In genomic region chr16:89738538-89739317, GRCh38 we compare ENCODE assay signal across 23 cellular contexts. TPM values are rescaled to one million over a fixed set of nuclear protein-coding genes. Genes with fewer than 3 reads are reported as not detected.
DNase-seq lines count a peak whose midpoint lies in the region; ATAC-seq lines count a peak whose summit lies in the region.
"Had no signal": no experiment of that assay in that cellular context is flagged by ENCODE, and none has a peak within 500 bp of the region (broad histone marks: within the 10 kb centered on the region; RNA-seq: fewer than 3 reads in every experiment).

No MANE protein-coding gene starts in this region.

- no peaks in the 10 kb centered on the region for H3K4me1 ChIP-seq in Karpas-422 (ENCODE audit: low read length)
- no peaks in the 10 kb centered on the region for H3K4me1 ChIP-seq in neuronal stem cell (ENCODE audit: control insufficient read depth in 2 of 2, insufficient read depth in 1 of 2, low read depth in 1 of 2, low read length in 2 of 2)
- H3K4me1 ChIP-seq: left ventricle myocardium inferior had no signal

- no peak overlapping the region for H3K4ac ChIP-seq in neuronal stem cell (ENCODE audit: low read length)

- no peak overlapping the region for H2BK120ac ChIP-seq in neuronal stem cell (ENCODE audit: low read depth, low read length)

- peak overlapping the region; percentile 38 for H3K27ac Mint-ChIP-seq in activated CD8-positive, alpha-beta memory T cell treated with anti-CD3 and anti-CD28 coated beads, Interleukin-2, amount 10 ng/mL, durations not matched to agents 7 days and 5 days
- H3K27ac Mint-ChIP-seq in dendritic cell treated with granulocyte-macrophage colony-stimulating factor and Interleukin-4, amounts not matched to agents 40 ng/mL and 50 ng/mL, for 4 days = peak overlapping the region; percentile 20
- H3K27ac Mint-ChIP-seq in activated T-helper 17 cell treated with anti-CD3 and anti-CD28 coated beads, Interleukin-2, amount 50 U/mL, for 72 hours = no peak overlapping the region

- no peak for ATAC-seq in activated CD8-positive, alpha-beta memory T cell treated with anti-CD3 and anti-CD28 coated beads, Interleukin-2, amount 10 ng/mL, durations not matched to agents 7 days and 5 days
- no peak for ATAC-seq in activated T-helper 17 cell treated with anti-CD3 and anti-CD28 coated beads, Interleukin-2, amount 50 U/mL, for 72 hours (replicated peaks)
- no peak for ATAC-seq in activated T-cell treated with anti-CD3 and anti-CD28 coated beads, Interleukin-2, amount 50 U/mL, for 4 hours

- no peak overlapping the region for H2BK12ac ChIP-seq in neuronal stem cell (ENCODE audit: low read length)

- H3K27me3 Mint-ChIP-seq in activated CD8-positive, alpha-beta memory T cell treated with anti-CD3 and anti-CD28 coated beads, Interleukin-2, amount 10 ng/mL, durations not matched to agents 7 days and 5 days = no peaks in the 10 kb centered on the region
- H3K27me3 Mint-ChIP-seq in dendritic cell treated with granulocyte-macrophage colony-stimulating factor and Interleukin-4, amounts not matched to agents 40 ng/mL and 50 ng/mL, for 4 days = no peaks in the 10 kb centered on the region
- H3K27me3 Mint-ChIP-seq in activated T-helper 17 cell treated with anti-CD3 and anti-CD28 coated beads, Interleukin-2, amount 50 U/mL, for 72 hours = no peaks in the 10 kb centered on the region
- no peaks in the 10 kb centered on the region for H3K27me3 Mint-ChIP-seq in activated T-cell treated with anti-CD3 and anti-CD28 coated beads, Interleukin-2, amount 50 U/mL, for 4 hours (ENCODE audit: low read depth)

- H3K79me1 ChIP-seq in neuronal stem cell (ENCODE audit: low read depth, low read length) = no peaks in the 10 kb centered on the region

- H3K9me3 Mint-ChIP-seq in activated CD8-positive, alpha-beta memory T cell treated with anti-CD3 and anti-CD28 coated beads, Interleukin-2, amount 10 ng/mL, durations not matched to agents 7 days and 5 days (ENCODE audit: low read depth) = no peaks in the 10 kb centered on the region
- no peaks in the 10 kb centered on the region for H3K9me3 Mint-ChIP-seq in dendritic cell treated with granulocyte-macrophage colony-stimulating factor and Interleukin-4, amounts not matched to agents 40 ng/mL and 50 ng/mL, for 4 days
- no peaks in the 10 kb centered on the region for H3K9me3 Mint-ChIP-seq in activated T-helper 17 cell treated with anti-CD3 and anti-CD28 coated beads, Interleukin-2, amount 50 U/mL, for 72 hours
- H3K9me3 Mint-ChIP-seq in activated T-cell treated with anti-CD3 and anti-CD28 coated beads, Interleukin-2, amount 50 U/mL, for 4 hours = no peaks in the 10 kb centered on the region
- H3K9me3 Mint-ChIP-seq: CD14-positive monocyte had no signal

- no peak overlapping the region for H3K14ac ChIP-seq in neuronal stem cell (ENCODE audit: low read length)

- H2BK15ac ChIP-seq in neuronal stem cell (ENCODE audit: low read length) = no peak overlapping the region

- intact Hi-C loops in dendritic cell treated with granulocyte-macrophage colony-stimulating factor and Interleukin-4, amounts not matched to agents 40 ng/mL and 50 ng/mL, for 4 days (cut with micrococcal nuclease) = no loop called here

- H3K4me1 Mint-ChIP-seq in activated CD8-positive, alpha-beta memory T cell treated with anti-CD3 and anti-CD28 coated beads, Interleukin-2, amount 10 ng/mL, durations not matched to agents 7 days and 5 days = peaks cover 21% of the 10 kb centered on the region
- H3K4me1 Mint-ChIP-seq in dendritic cell treated with granulocyte-macrophage colony-stimulating factor and Interleukin-4, amounts not matched to agents 40 ng/mL and 50 ng/mL, for 4 days (ENCODE audit: low read depth) = peaks cover 23% of the 10 kb centered on the region
- H3K4me1 Mint-ChIP-seq in activated T-helper 17 cell treated with anti-CD3 and anti-CD28 coated beads, Interleukin-2, amount 50 U/mL, for 72 hours = peaks cover 9% of the 10 kb centered on the region
- H3K4me1 Mint-ChIP-seq in activated T-cell treated with anti-CD3 and anti-CD28 coated beads, Interleukin-2, amount 50 U/mL, for 4 hours (ENCODE audit: low read depth) = peaks cover 39% of the 10 kb centered on the region

- H3K36me3 ChIP-seq in Karpas-422 (ENCODE audit: insufficient read depth, low read length) (peaks cover 51% of the 10 kb centered on the region), neuronal stem cell (replicated peaks in 1 of 2; ENCODE audit: control insufficient read depth in 2 of 2, insufficient read depth in 2 of 2, low read length in 2 of 2) (peaks cover 48 to 100% of the 10 kb centered on the region in 2 donors)

- H3K27me3 ChIP-seq in Karpas-422 (ENCODE audit: low read length) (no peaks in the 10 kb centered on the region), neuronal stem cell (ENCODE audit: control insufficient read depth in 3 of 3, insufficient read depth in 3 of 3, low read depth in 1 of 3, low read length in 3 of 3) (no peaks in the 10 kb centered on the region)
- H3K27me3 ChIP-seq: testis had no signal

- H2AFZ ChIP-seq in Karpas-422 (ENCODE audit: low read length) = no peak overlapping the region
- no peak overlapping the region for H2AFZ ChIP-seq in neuronal stem cell (ENCODE audit: low read length)

- H3K9me3 ChIP-seq in Karpas-422 (ENCODE audit: low read length) = no peaks in the 10 kb centered on the region
- H3K9me3 ChIP-seq in neuronal stem cell (replicated peaks in 1 of 2; ENCODE audit: control insufficient read depth in 2 of 2, insufficient read depth in 1 of 2, low read depth in 1 of 2, low read length in 2 of 2) = peaks cover 0 to 1% of the 10 kb centered on the region in 2 donors
- H3K9me3 ChIP-seq: left ventricle myocardium inferior, mucosa of descending colon, testis had no signal

- CTCF ChIA-PET in activated CD8-positive, alpha-beta memory T cell treated with anti-CD3 and anti-CD28 coated beads, Interleukin-2, amount 10 ng/mL, durations not matched to agents 7 days and 5 days (lab: Charles Lee) = interaction anchor here (0.7 to 3.1 kb wide), 5 partner anchors 32 to 122 kb away, joined by 3 to 16 read pairs (median 4); partner anchors contain the start of gene SPATA2L

- H3K23ac ChIP-seq in neuronal stem cell (ENCODE audit: low read depth, low read length, poor library complexity) = peak overlapping the region; percentile 10

- no peak overlapping the region for H3K27ac ChIP-seq in Karpas-422 (ENCODE audit: low read length)
- no peak overlapping the region for H3K27ac ChIP-seq in neuronal stem cell (replicated peaks; ENCODE audit: low read length)
- H3K27ac ChIP-seq: left ventricle myocardium inferior, testis had no signal

- no peaks in the 10 kb centered on the region for H4K20me1 ChIP-seq in Karpas-422 (ENCODE audit: insufficient read depth, low read depth, low read length)

- no peak overlapping the region for H4K8ac ChIP-seq in neuronal stem cell (ENCODE audit: low read depth, low read length)

- H4K91ac ChIP-seq in neuronal stem cell (ENCODE audit: low read depth, low read length, poor library complexity) = no peak overlapping the region

- DNase-seq in activated CD8-positive, alpha-beta memory T cell treated with anti-CD3 and anti-CD28 coated beads, Interleukin-2, amount 10 ng/mL, durations not matched to agents 7 days and 5 days = no peak
- no peak for DNase-seq in activated CD8-positive, alpha-beta memory T cell treated with anti-CD3 and anti-CD28 coated beads, Interleukin-2, amount 50 U/mL, for 48 hours
- DNase-seq in Karpas-422 (peak; percentile 39), neuronal stem cell (ENCODE audit: low spot score) (no peak), DMS114 treated with DMSO at 0.1 percent for 48 hours (lab: John Stamatoyannopoulos, UW; ENCODE audit: unreplicated experiment) (no peak)
- no peak for DNase-seq in activated T-cell treated with anti-CD3 and anti-CD28 coated beads, Interleukin-2, amount 50 U/mL, for 4 hours
- DNase-seq: activated CD4-positive, CD25-positive, alpha-beta regulatory T cell; activated gamma-delta T cell; DMS53; effector memory CD4-positive, alpha-beta T cell; GF-D8; glutamatergic neuron; left ventricle myocardium inferior; mucosa of descending colon; NCI-H1105; NCI-H2081 treated with DMSO at 0.1 percent for 48 hours; NCI-H510A; occipital lobe; T-helper 9 cell; testis had no signal

- WGBS in neuronal stem cell (ENCODE audit: extremely low coverage in 2 of 2, insufficient read length in 2 of 2, insufficient replicate concordance in 1 of 2), 2 donors = no CpG with 5 or more reads among the region's 20 CpGs

- H3K4me2 ChIP-seq in Karpas-422 (ENCODE audit: low read depth, low read length, poor library complexity, severe bottlenecking) (no peak overlapping the region), neuronal stem cell (ENCODE audit: insufficient read depth, low read length, poor library complexity, severe bottlenecking) (no peak overlapping the region)

- no peak overlapping the region for H2AK5ac ChIP-seq in neuronal stem cell (ENCODE audit: low read depth, low read length)

- no peak overlapping the region for H3K18ac ChIP-seq in neuronal stem cell (ENCODE audit: low read length)

- peaks cover 68% of the 10 kb centered on the region for H3K36me3 Mint-ChIP-seq in activated CD8-positive, alpha-beta memory T cell treated with anti-CD3 and anti-CD28 coated beads, Interleukin-2, amount 10 ng/mL, durations not matched to agents 7 days and 5 days
- peaks cover 90% of the 10 kb centered on the region for H3K36me3 Mint-ChIP-seq in dendritic cell treated with granulocyte-macrophage colony-stimulating factor and Interleukin-4, amounts not matched to agents 40 ng/mL and 50 ng/mL, for 4 days (ENCODE audit: low read depth)
- H3K36me3 Mint-ChIP-seq in activated T-helper 17 cell treated with anti-CD3 and anti-CD28 coated beads, Interleukin-2, amount 50 U/mL, for 72 hours (ENCODE audit: low read depth) = peaks cover 90% of the 10 kb centered on the region
- peaks cover 31% of the 10 kb centered on the region for H3K36me3 Mint-ChIP-seq in activated T-cell treated with anti-CD3 and anti-CD28 coated beads, Interleukin-2, amount 50 U/mL, for 4 hours (ENCODE audit: insufficient read depth)

- H3K4me3 ChIP-seq in Karpas-422 (ENCODE audit: low read length) (no peak overlapping the region), neuronal stem cell (ENCODE audit: low read length in 2 of 2) (no peak overlapping the region)
- H3K4me3 ChIP-seq: left ventricle myocardium inferior, mucosa of descending colon, testis had no signal

- H3K79me2 ChIP-seq in Karpas-422 (ENCODE audit: low read length) = peaks cover 4% of the 10 kb centered on the region

- H3K4me3 Mint-ChIP-seq in activated CD8-positive, alpha-beta memory T cell treated with anti-CD3 and anti-CD28 coated beads, Interleukin-2, amount 10 ng/mL, durations not matched to agents 7 days and 5 days = no peak overlapping the region
- no peak overlapping the region for H3K4me3 Mint-ChIP-seq in dendritic cell treated with granulocyte-macrophage colony-stimulating factor and Interleukin-4, amounts not matched to agents 40 ng/mL and 50 ng/mL, for 4 days
- no peak overlapping the region for H3K4me3 Mint-ChIP-seq in activated T-helper 17 cell treated with anti-CD3 and anti-CD28 coated beads, Interleukin-2, amount 50 U/mL, for 72 hours
- no peak overlapping the region for H3K4me3 Mint-ChIP-seq in activated T-cell treated with anti-CD3 and anti-CD28 coated beads, Interleukin-2, amount 50 U/mL, for 4 hours
- H3K4me3 Mint-ChIP-seq: CD14-positive monocyte had no signal

- H3K9ac ChIP-seq in Karpas-422 (ENCODE audit: low read length) (no peak overlapping the region), neuronal stem cell (ENCODE audit: low read depth, low read length, poor library complexity) (no peak overlapping the region)

- no peak overlapping the region for H2BK5ac ChIP-seq in neuronal stem cell (ENCODE audit: low read length)

- no peaks in the 10 kb centered on the region for H3K9me2 ChIP-seq in Karpas-422 (replicated peaks; ENCODE audit: insufficient read depth, low read length)

RNA-seq across cellular contexts. Expression of gene ZNF276, which starts 17.4 kb away (rescaled TPM):
- total RNA-seq in activated CD8-positive, alpha-beta memory T cell treated with anti-CD3 and anti-CD28 coated beads, Interleukin-2, amount 10 ng/mL, durations not matched to agents 7 days and 5 days = 10 to 100 TPM; 38.0 to 58.1 TPM
- total RNA-seq in Karpas-422 (2014; rRNA removed; shearing (Covaris generic); ENCODE audit: low replicate concordance) = 21.8 and 41.5 TPM in 2 replicates
- polyA plus RNA-seq in neuronal stem cell (2013, experiment 1 of 2) = 7.1 TPM
- polyA plus RNA-seq in neuronal stem cell (2013, experiment 2 of 2) = 7.7 TPM
- total RNA-seq in activated T-helper 17 cell treated with anti-CD3 and anti-CD28 coated beads, Interleukin-2, amount 50 U/mL, for 72 hours = 10 to 100 TPM; 24.7 to 31.1 TPM
- 10 to 100 TPM; 33.1 to 40.7 (median 35.5) TPM for total RNA-seq in activated T-cell treated with anti-CD3 and anti-CD28 coated beads, Interleukin-2, amount 50 U/mL, for 4 hours

RNA-seq across cellular contexts. Expression of gene VPS9D1, which starts 18.0 kb away (rescaled TPM):
- total RNA-seq in activated CD8-positive, alpha-beta memory T cell treated with anti-CD3 and anti-CD28 coated beads, Interleukin-2, amount 10 ng/mL, durations not matched to agents 7 days and 5 days = 1 to 10 TPM; 3.6 to 4.6 TPM
- 4.8 and 5.6 TPM in 2 replicates for total RNA-seq in Karpas-422 (2014; rRNA removed; shearing (Covaris generic); ENCODE audit: low replicate concordance)
- polyA plus RNA-seq in neuronal stem cell (2013, experiment 1 of 2) = 5.9 TPM
- polyA plus RNA-seq in neuronal stem cell (2013, experiment 2 of 2) = 6.0 TPM
- 1 to 10 TPM; 1.7 to 4.1 TPM for total RNA-seq in activated T-helper 17 cell treated with anti-CD3 and anti-CD28 coated beads, Interleukin-2, amount 50 U/mL, for 72 hours
- 1 to 10 TPM; 2.2 to 4.8 (median 2.9) TPM for total RNA-seq in activated T-cell treated with anti-CD3 and anti-CD28 coated beads, Interleukin-2, amount 50 U/mL, for 4 hours

RNA-seq across cellular contexts. Expression of gene SPATA2L, which starts 37.2 kb away (rescaled TPM):
- total RNA-seq in activated CD8-positive, alpha-beta memory T cell treated with anti-CD3 and anti-CD28 coated beads, Interleukin-2, amount 10 ng/mL, durations not matched to agents 7 days and 5 days = 1 to 10 TPM; 5.8 to 7.4 TPM
- 4.7 and 14.8 TPM in 2 replicates for total RNA-seq in Karpas-422 (2014; rRNA removed; shearing (Covaris generic); ENCODE audit: low replicate concordance)
- 5.0 TPM for polyA plus RNA-seq in neuronal stem cell (2013, experiment 1 of 2)
- polyA plus RNA-seq in neuronal stem cell (2013, experiment 2 of 2) = 5.5 TPM
- total RNA-seq in activated T-helper 17 cell treated with anti-CD3 and anti-CD28 coated beads, Interleukin-2, amount 50 U/mL, for 72 hours = 1 to 10 TPM; 4.4 to 5.0 TPM
- total RNA-seq in activated T-cell treated with anti-CD3 and anti-CD28 coated beads, Interleukin-2, amount 50 U/mL, for 4 hours = 10 to 100 TPM; 13.6 to 16.4 (median 14.3) TPM

RNA-seq across cellular contexts. Expression of gene CDK10, which starts 52.2 kb away (rescaled TPM):
- 10 to 100 TPM; 80.5 to 94.2 TPM for total RNA-seq in activated CD8-positive, alpha-beta memory T cell treated with anti-CD3 and anti-CD28 coated beads, Interleukin-2, amount 10 ng/mL, durations not matched to agents 7 days and 5 days
- 25.6 and 61.6 TPM in 2 replicates for total RNA-seq in Karpas-422 (2014; rRNA removed; shearing (Covaris generic); ENCODE audit: low replicate concordance)
- 59.5 TPM for polyA plus RNA-seq in neuronal stem cell (2013, experiment 1 of 2)
- 57.9 TPM for polyA plus RNA-seq in neuronal stem cell (2013, experiment 2 of 2)
- total RNA-seq in activated T-helper 17 cell treated with anti-CD3 and anti-CD28 coated beads, Interleukin-2, amount 50 U/mL, for 72 hours = 10 to 100 TPM; 81.1 to 98.8 TPM
- 10 to 100 TPM; 76.3 to 82.5 (median 81.9) TPM for total RNA-seq in activated T-cell treated with anti-CD3 and anti-CD28 coated beads, Interleukin-2, amount 50 U/mL, for 4 hours
